In the genomic region with DNA sequence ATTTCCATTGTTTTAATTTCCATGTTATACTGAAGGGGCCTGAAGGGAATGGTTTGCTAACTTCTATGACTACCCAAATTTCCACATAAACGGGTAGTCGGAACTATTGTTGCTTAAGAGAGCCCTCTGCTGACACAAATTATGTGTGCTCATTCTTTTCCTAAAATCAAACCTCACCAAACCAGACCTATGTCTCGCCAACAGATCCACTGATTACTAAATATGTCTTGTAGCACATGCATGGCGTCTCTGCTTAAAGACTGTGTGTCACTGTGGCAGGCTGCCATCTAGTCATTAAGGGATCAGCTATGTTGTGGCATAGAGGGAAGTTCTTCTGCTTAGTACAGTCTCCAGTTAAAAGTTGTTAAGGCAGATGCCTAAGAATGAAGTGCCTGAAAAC, we compare ENCODE assay signal across 8 cellular contexts. TPM values are rescaled to one million over a fixed set of nuclear protein-coding genes. Genes with fewer than 3 reads are reported as not detected.
A peak's percentile ranks its signal among the peaks of the same experiment; 100 is the strongest.
DNase-seq lines count a peak whose midpoint lies in the region; ATAC-seq and TF ChIP-seq lines count a peak whose summit lies in the region.

No MANE protein-coding gene starts in this region.

- peak; percentile 26; the same call in 1 of the 2 replicates for TF ChIP-seq CTCF in LNCaP clone FGC (IDR thresholded peaks at IDR 0.05; ENCODE audit: control insufficient read depth, extremely low read depth, insufficient read depth)
- TF ChIP-seq CTCF in ascending aorta (IDR thresholded peaks at IDR 0.05), result peak in 2 of 3 experiments; percentile 50 to 52
- TF ChIP-seq CTCF in upper lobe of left lung (IDR thresholded peaks at IDR 0.05), result peak in 5 of 6 experiments; percentile 13 to 60 (median 32)

- H3K36me3 ChIP-seq in ascending aorta (no peaks in the 10 kb centered on the region), upper lobe of left lung (no peaks in the 10 kb centered on the region)

- no peak overlapping the region for H3K27ac Mint-ChIP-seq in stimulated activated naive CD8-positive, alpha-beta T cell treated with anti-CD3 and anti-CD28 coated beads, Interleukin-15, amount 100 ng/mL, for 72 hours

- TF ChIP-seq EP300 in upper lobe of left lung (IDR thresholded peaks at IDR 0.05), result no peak

- H3K27me3 ChIP-seq in ascending aorta (no peaks in the 10 kb centered on the region), upper lobe of left lung (no peaks in the 10 kb centered on the region)

- DNase-seq in DMS 273 treated with DMSO at 0.1 percent for 48 hours (lab: John Stamatoyannopoulos, UW), result peak; percentile 66
- peak; percentile 85 for DNase-seq in LNCaP clone FGC (ENCODE audit: low read depth)
- DNase-seq in ascending aorta (ENCODE audit: low spot score in 2 of 2), result no peak
- DNase-seq in iris pigment epithelial cell (ENCODE audit: low read depth), result peak; percentile 57
- DNase-seq in upper lobe of left lung, result peak in 1 of 2 donors; percentile 26
- no peak for DNase-seq in stimulated activated naive CD8-positive, alpha-beta T cell treated with anti-CD3 and anti-CD28 coated beads, Interleukin-15, amount 100 ng/mL, for 72 hours
- no peak for DNase-seq in SHP77 treated with DMSO at 0.1 percent for 48 hours (lab: John Stamatoyannopoulos, UW)

- H3K4me1 ChIP-seq in ascending aorta (no peaks in the 10 kb centered on the region), upper lobe of left lung (peaks cover 0 to 3% (median 0%) of the 10 kb centered on the region in 4 donors)

- peak; percentile 69 to 84 for ATAC-seq in upper lobe of left lung (ENCODE audit: low FRiP score in 2 of 2)
- ATAC-seq in activated CD4-positive, CD25-positive, alpha-beta regulatory T cell treated with anti-CD3 and anti-CD28 coated beads, Interleukin-2, amount 50 U/mL, for 24 hours, result no peak
- ATAC-seq in stimulated activated naive CD8-positive, alpha-beta T cell treated with anti-CD3 and anti-CD28 coated beads, Interleukin-15, amount 100 ng/mL, for 72 hours, result no peak

- peaks cover 7% of the 10 kb centered on the region for H3K27me3 Mint-ChIP-seq in stimulated activated naive CD8-positive, alpha-beta T cell treated with anti-CD3 and anti-CD28 coated beads, Interleukin-15, amount 100 ng/mL, for 72 hours

- H3K4me3 ChIP-seq in LNCaP clone FGC (ENCODE audit: low read depth, low read length) (no peak overlapping the region), ascending aorta (no peak overlapping the region), upper lobe of left lung (no peak overlapping the region)

- H3K9me3 ChIP-seq in ascending aorta, result no peaks in the 10 kb centered on the region
- H3K9me3 ChIP-seq in upper lobe of left lung, result no peaks in the 10 kb centered on the region

- H3K27ac ChIP-seq in ascending aorta (peak overlapping the region in 1 of 2 donors; percentile 29), upper lobe of left lung (no peak overlapping the region)

- intact Hi-C loops in ascending aorta (cut with DNase I), result loop anchor here (2.0 to 5.0 kb wide), 2 partner anchors 119 to 166 kb away; no protein-coding TSS in a partner anchor

- TF ChIP-seq POLR2A in upper lobe of left lung (IDR thresholded peaks at IDR 0.05), result no peak

- H3K9me3 Mint-ChIP-seq in stimulated activated naive CD8-positive, alpha-beta T cell treated with anti-CD3 and anti-CD28 coated beads, Interleukin-15, amount 100 ng/mL, for 72 hours, result no peaks in the 10 kb centered on the region

- H3K4me3 Mint-ChIP-seq in stimulated activated naive CD8-positive, alpha-beta T cell treated with anti-CD3 and anti-CD28 coated beads, Interleukin-15, amount 100 ng/mL, for 72 hours, result no peak overlapping the region

- 15 to 27% methylated on average over 4 of the region's 4 CpGs for WGBS in upper lobe of left lung, 2 donors

- H3K4me1 Mint-ChIP-seq in stimulated activated naive CD8-positive, alpha-beta T cell treated with anti-CD3 and anti-CD28 coated beads, Interleukin-15, amount 100 ng/mL, for 72 hours, result peaks cover 6% of the 10 kb centered on the region

RNA-seq across cellular contexts. Expression of gene PIR, which starts 25.1 kb away (rescaled TPM):
- total RNA-seq in ascending aorta (14.6 TPM), upper lobe of left lung (10 to 100 TPM; 11.7 to 20.6 (median 18.5) TPM)

RNA-seq across cellular contexts. Expression of gene BMX, which starts 32.6 kb away (rescaled TPM):
- total RNA-seq in ascending aorta (1.3 TPM), upper lobe of left lung (1 to 10 TPM in 4 of 6 donors, not detected in 2; 1.3 to 4.2 (median 3.6) TPM)

Comparison
In these comparisons a context has a peak if more than half of its experiments do, and no peak if none do; other contexts are left out.
1. DNase-seq: peak in DMS 273 treated with DMSO at 0.1 percent for 48 hours (single experiment), LNCaP clone FGC (single experiment) and iris pigment epithelial cell (single experiment); none in ascending aorta (0 of 2), stimulated activated naive CD8-positive, alpha-beta T cell treated with anti-CD3 and anti-CD28 coated beads, Interleukin-15, amount 100 ng/mL, for 72 hours (0 of 2) and SHP77 treated with DMSO at 0.1 percent for 48 hours (single experiment).
2. ATAC-seq: peak in upper lobe of left lung (2 of 2); none in activated CD4-positive, CD25-positive, alpha-beta regulatory T cell treated with anti-CD3 and anti-CD28 coated beads, Interleukin-2, amount 50 U/mL, for 24 hours (0 of 2) and stimulated activated naive CD8-positive, alpha-beta T cell treated with anti-CD3 and anti-CD28 coated beads, Interleukin-15, amount 100 ng/mL, for 72 hours (single experiment).
3. Peak in every context shown above with its lines, with median percentiles within 50 percentile points of each other: CTCF ChIP-seq.